Comparison of ENCODE assay signal across 10 cellular contexts in genomic region chr9:120925535-120926396, GRCh38. TPM values are rescaled to one million over a fixed set of nuclear protein-coding genes. Genes with fewer than 3 reads are reported as not detected.
DNase-seq lines count a peak whose midpoint lies in the region; ATAC-seq, FAIRE-seq and TF ChIP-seq lines count a peak whose summit lies in the region.
"Had no signal": no experiment of that assay in that cellular context is flagged by ENCODE, and none has a peak within 500 bp of the region (broad histone marks: within the 10 kb centered on the region; RNA-seq: fewer than 3 reads in every experiment).

No MANE protein-coding gene starts in this region.

- H3K27me3 ChIP-seq in esophagus squamous epithelium: no peaks in the 10 kb centered on the region
- no peaks in the 10 kb centered on the region for H3K27me3 ChIP-seq in small intestine (ENCODE audit: control insufficient read depth in 2 of 2, insufficient read depth in 2 of 2, low read length in 2 of 2)

- peak; percentile 68 for DNase-seq in NK-92 treated with Interleukin-12 subunit alpha and Interleukin-12 subunit beta, amount 100 ng/mL, for 24 hours (lab: John Stamatoyannopoulos, UW)
- DNase-seq in NK-92 (lab: John Stamatoyannopoulos, UW; ENCODE audit: unreplicated experiment): no peak
- peak; percentile 95 for DNase-seq in activated CD4-positive, alpha-beta memory T cell treated with anti-CD3 and anti-CD28 coated beads for 36 hours
- no peak for DNase-seq in esophagus squamous epithelium (lab: John Stamatoyannopoulos, UW)
- DNase-seq in small intestine: no peak
- DNase-seq in middle frontal gyrus (ENCODE audit: extremely low spot score, low spot score): no peak

- peak in 1 of 4 donors; percentile 36 for TF ChIP-seq POLR2A in esophagus squamous epithelium (IDR thresholded peaks at IDR 0.05)

- no peak for FAIRE-seq in small intestine (lab: Jason Lieb, UNC)
- FAIRE-seq: A204.1, islet of Langerhans had no signal

- H3K27ac ChIP-seq in esophagus squamous epithelium: peak overlapping the region; percentile 65 to 97 (median 94)
- peak overlapping the region; percentile 90 to 91 for H3K27ac ChIP-seq in small intestine (ENCODE audit: low read depth in 1 of 2, low read length in 1 of 2)

- H3K36me3 Mint-ChIP-seq in activated CD4-positive, alpha-beta memory T cell treated with anti-CD3 and anti-CD28 coated beads for 36 hours: peaks cover 54% of the 10 kb centered on the region

- H3K4me1 ChIP-seq in esophagus squamous epithelium (peaks cover 7 to 63% (median 29%) of the 10 kb centered on the region in 3 donors), small intestine (ENCODE audit: control insufficient read depth in 2 of 2, insufficient read depth in 1 of 2, low read depth in 1 of 2, low read length in 1 of 2) (peaks cover 0 to 10% of the 10 kb centered on the region in 2 donors)

- H3K9me3 ChIP-seq in esophagus squamous epithelium (no peaks in the 10 kb centered on the region), small intestine (ENCODE audit: control insufficient read depth, low read depth) (no peaks in the 10 kb centered on the region)

- H3K4me3 Mint-ChIP-seq in activated CD4-positive, alpha-beta memory T cell treated with anti-CD3 and anti-CD28 coated beads for 36 hours: peak overlapping the region; percentile 80

- ATAC-seq in HG03460 (IDR thresholded peaks at IDR 0.05; ENCODE audit: unreplicated experiment) (peak; percentile 26), GM19324 (IDR thresholded peaks at IDR 0.05; ENCODE audit: low FRiP score, unreplicated experiment) (no peak)

- intact Hi-C loops in activated CD4-positive, alpha-beta memory T cell treated with anti-CD3 and anti-CD28 coated beads for 36 hours (cut with micrococcal nuclease): loop anchor here (1.0 to 10.0 kb wide), 11 partner anchors 9 to 429 kb away; partner anchors contain the start of genes CNTRL and RAB14
- intact Hi-C loops in esophagus squamous epithelium (cut with DNase I): no loop called here

- POLR2A ChIA-PET in activated CD4-positive, alpha-beta memory T cell treated with anti-CD3 and anti-CD28 coated beads for 36 hours (lab: Charles Lee): interaction anchor here (0.6 to 11.5 kb wide), 15 partner anchors 8 to 317 kb away, joined by 3 to 237 read pairs (median 15); partner anchors contain the start of genes FBXW2, PHF19 and PSMD5

- CTCF ChIA-PET in activated CD4-positive, alpha-beta memory T cell treated with anti-CD3 and anti-CD28 coated beads for 36 hours (lab: Charles Lee): interaction anchor here (1.0 to 8.8 kb wide), 9 partner anchors 10 to 132 kb away, joined by 3 to 76 read pairs (median 4); partner anchors contain the start of genes FBXW2 and PHF19

- no peaks in the 10 kb centered on the region for H3K9me3 Mint-ChIP-seq in activated CD4-positive, alpha-beta memory T cell treated with anti-CD3 and anti-CD28 coated beads for 36 hours

- no peak for TF ChIP-seq CTCF in esophagus squamous epithelium (IDR thresholded peaks at IDR 0.05)

- no peaks in the 10 kb centered on the region for H3K27me3 Mint-ChIP-seq in activated CD4-positive, alpha-beta memory T cell treated with anti-CD3 and anti-CD28 coated beads for 36 hours

- WGBS in esophagus squamous epithelium, 2 donors: 42 to 46% methylated on average over 7 to 8 of the region's 13 CpGs
- 56 to 74% (median 62%) methylated on average over 13 of the region's 13 CpGs for WGBS in small intestine, 3 donors

- H3K36me3 ChIP-seq in esophagus squamous epithelium: no peaks in the 10 kb centered on the region
- no peaks in the 10 kb centered on the region for H3K36me3 ChIP-seq in small intestine (ENCODE audit: control insufficient read depth in 2 of 2, insufficient read depth in 2 of 2, low read length in 2 of 2)

- H3K4me3 ChIP-seq in esophagus squamous epithelium (peak overlapping the region in 2 of 4 donors; percentile 29 to 46), small intestine (ENCODE audit: low read depth in 1 of 2, low read length in 2 of 2) (peak overlapping the region in 1 of 2 donors; percentile 48)

- H3K4me1 Mint-ChIP-seq in activated CD4-positive, alpha-beta memory T cell treated with anti-CD3 and anti-CD28 coated beads for 36 hours (ENCODE audit: low read depth): peaks cover 50% of the 10 kb centered on the region

- peak overlapping the region; percentile 97 for H3K27ac Mint-ChIP-seq in activated CD4-positive, alpha-beta memory T cell treated with anti-CD3 and anti-CD28 coated beads for 36 hours

RNA-seq across cellular contexts. Expression of gene TRAF1, which starts 0.8 kb away (rescaled TPM):
- 100 to 1,000 TPM; 124 TPM for total RNA-seq in activated CD4-positive, alpha-beta memory T cell treated with anti-CD3 and anti-CD28 coated beads for 36 hours
- 1 to 10 TPM; 2.5 to 5.7 (median 2.8) TPM for total RNA-seq in esophagus squamous epithelium
- 1 to 10 TPM; 1.1 to 2.8 (median 1.1) TPM for polyA plus RNA-seq in small intestine

RNA-seq across cellular contexts. Expression of gene PHF19, which starts 48.8 kb away (rescaled TPM):
- total RNA-seq in activated CD4-positive, alpha-beta memory T cell treated with anti-CD3 and anti-CD28 coated beads for 36 hours: 100 to 1,000 TPM; 183 to 189 TPM
- 10 to 100 TPM; 12.8 to 40.0 (median 30.9) TPM for total RNA-seq in esophagus squamous epithelium
- 10 to 100 TPM in 1 of 3 donors, 1 to 10 TPM in 2; 2.0 to 35.7 (median 6.5) TPM for polyA plus RNA-seq in small intestine

Comparison
In these comparisons a context has a peak if more than half of its experiments do, and no peak if none do; other contexts are left out.
1. DNase-seq: peak in NK-92 treated with Interleukin-12 subunit alpha and Interleukin-12 subunit beta, amount 100 ng/mL, for 24 hours (single experiment) and activated CD4-positive, alpha-beta memory T cell treated with anti-CD3 and anti-CD28 coated beads for 36 hours (single experiment); none in NK-92 (single experiment), esophagus squamous epithelium (single experiment), small intestine (single experiment) and middle frontal gyrus (single experiment).
2. RNA of gene TRAF1, which starts 0.8 kb away (total RNA-seq): 124 TPM in activated CD4-positive, alpha-beta memory T cell treated with anti-CD3 and anti-CD28 coated beads for 36 hours; 2.5 to 5.7 TPM in esophagus squamous epithelium; every median in the first group is over 10 times any median in the second.
3. RNA of gene PHF19, which starts 48.8 kb away (total RNA-seq): 183 to 189 TPM in activated CD4-positive, alpha-beta memory T cell treated with anti-CD3 and anti-CD28 coated beads for 36 hours; 12.8 to 40.0 TPM in esophagus squamous epithelium; every median in the first group is over 4 times any median in the second.